Comparison of ENCODE assay signal across 32 cellular contexts in genomic region chr6:156189714-156190113, GRCh38.
"Had no signal": no experiment of that assay in that cellular context is flagged by ENCODE, and none has a peak within 500 bp of the region (broad histone marks: within the 10 kb centered on the region; RNA-seq: fewer than 3 reads in every experiment).

No MANE protein-coding gene starts in this region.

- H3K4me1 Mint-ChIP-seq: brain had no signal

- H3K9me3 ChIP-seq: ascending aorta, breast epithelium, esophagus squamous epithelium, gastroesophageal sphincter had no signal

- H3K9me3 Mint-ChIP-seq: activated B cell treated with CpG ODN at 0.5 μM for 24 hours had no signal

- ATAC-seq: activated CD4-positive, CD25-positive, alpha-beta regulatory T cell treated with anti-CD3 and anti-CD28 coated beads, Interleukin-2, amount 50 U/mL, for 24 hours; activated naive CD4-positive, alpha-beta T cell treated with anti-CD3 and anti-CD28 coated beads, Interleukin-2, amount 50 U/mL, for 72 hours; activated T-cell treated with anti-CD3 and anti-CD28 coated beads, Interleukin-2, amount 50 U/mL, for 72 hours; effector memory CD8-positive, alpha-beta T cell; gastroesophageal sphincter; T-helper 17 cell had no signal

- H3K27me3 Mint-ChIP-seq: activated B cell treated with CpG ODN at 0.5 μM for 24 hours; activated CD4-positive, alpha-beta memory T cell treated with anti-CD3 and anti-CD28 coated beads, Interleukin-2, amount 10 ng/mL, durations not matched to agents 7 days and 5 days; activated CD4-positive, alpha-beta T cell treated with anti-CD3 and anti-CD28 coated beads, Interleukin-2, amount 10 ng/mL, durations not matched to agents 7 days and 5 days; activated naive CD4-positive, alpha-beta T cell treated with anti-CD3 and anti-CD28 coated beads, Interleukin-2, amount 10 ng/mL, durations not matched to agents 7 days and 5 days; activated T-cell treated with anti-CD3 and anti-CD28 coated beads, Interleukin-2, amount 50 U/mL, for 24 hours; effector memory CD8-positive, alpha-beta T cell; T-helper 17 cell had no signal

- DNase-seq: activated B cell treated with CpG ODN at 0.5 μM for 24 hours; activated CD4-positive, alpha-beta memory T cell treated with anti-CD3 and anti-CD28 coated beads, Interleukin-2, amount 10 ng/mL, durations not matched to agents 7 days and 5 days; activated CD4-positive, alpha-beta T cell treated with anti-CD3 and anti-CD28 coated beads for 4 hours; activated CD4-positive, alpha-beta T cell treated with anti-CD3 and anti-CD28 coated beads, Interleukin-2, amount 10 ng/mL, durations not matched to agents 7 days and 5 days; activated CD4-positive, alpha-beta T cell treated with anti-CD3 and anti-CD28 coated beads, Interleukin-2, amount 50 U/mL, for 4 hours; activated CD8-positive, alpha-beta memory T cell treated with anti-CD3 and anti-CD28 coated beads, Interleukin-2, amount 50 U/mL, for 48 hours; activated gamma-delta T cell; activated naive CD4-positive, alpha-beta T cell; activated naive CD4-positive, alpha-beta T cell treated with anti-CD3 and anti-CD28 coated beads, Interleukin-2, amount 10 ng/mL, durations not matched to agents 7 days and 5 days; activated naive CD8-positive, alpha-beta T cell treated with anti-CD3 and anti-CD28 coated beads, Interleukin-2, amount 10 ng/mL, durations not matched to agents 7 days and 5 days; activated T-cell treated with anti-CD3 and anti-CD28 coated beads for 4 hours; activated T-cell treated with anti-CD3 and anti-CD28 coated beads, Interleukin-2, amount 50 U/mL, for 24 hours; activated T-cell treated with anti-CD3 and anti-CD28 coated beads, Interleukin-2, amount 50 U/mL, for 72 hours; cortex of kidney; dermis blood vessel endothelial cell; effector CD4-positive, alpha-beta T cell; effector memory CD8-positive, alpha-beta T cell; erythroblast; esophagus squamous epithelium; foreskin melanocyte; head of caudate nucleus; hippocampal formation; T-helper 17 cell; T1000; WERI-Rb-1 had no signal

- H3K4me1 ChIP-seq: ascending aorta, breast epithelium, gastroesophageal sphincter had no signal

- H3K4me3 ChIP-seq: ascending aorta, breast epithelium, esophagus squamous epithelium, gastroesophageal sphincter had no signal

- H3K36me3 Mint-ChIP-seq: brain had no signal

- H3K4me3 Mint-ChIP-seq: activated B cell treated with CpG ODN at 0.5 μM for 24 hours; activated CD4-positive, alpha-beta memory T cell treated with anti-CD3 and anti-CD28 coated beads, Interleukin-2, amount 10 ng/mL, durations not matched to agents 7 days and 5 days; activated CD4-positive, alpha-beta T cell treated with anti-CD3 and anti-CD28 coated beads, Interleukin-2, amount 10 ng/mL, durations not matched to agents 7 days and 5 days; activated naive CD4-positive, alpha-beta T cell treated with anti-CD3 and anti-CD28 coated beads, Interleukin-2, amount 10 ng/mL, durations not matched to agents 7 days and 5 days; activated naive CD8-positive, alpha-beta T cell treated with anti-CD3 and anti-CD28 coated beads, Interleukin-2, amount 10 ng/mL, durations not matched to agents 7 days and 5 days; activated T-cell treated with anti-CD3 and anti-CD28 coated beads, Interleukin-2, amount 50 U/mL, for 24 hours; activated T-cell treated with anti-CD3 and anti-CD28 coated beads, Interleukin-2, amount 50 U/mL, for 72 hours; brain; effector memory CD8-positive, alpha-beta T cell; T-helper 17 cell; T-helper 2 cell treated with Interferon-gamma antibody and Interleukin-4, amounts not matched to agents 5 μg/mL and 100 μg/mL, for 36 hours had no signal

- H3K27ac Mint-ChIP-seq: activated B cell treated with CpG ODN at 0.5 μM for 24 hours; activated CD4-positive, alpha-beta memory T cell treated with anti-CD3 and anti-CD28 coated beads, Interleukin-2, amount 10 ng/mL, durations not matched to agents 7 days and 5 days; activated naive CD4-positive, alpha-beta T cell treated with anti-CD3 and anti-CD28 coated beads, Interleukin-2, amount 10 ng/mL, durations not matched to agents 7 days and 5 days; activated naive CD4-positive, alpha-beta T cell treated with anti-CD3 and anti-CD28 coated beads, Interleukin-2, amount 50 U/mL, for 72 hours; activated naive CD8-positive, alpha-beta T cell treated with anti-CD3 and anti-CD28 coated beads, Interleukin-2, amount 10 ng/mL, durations not matched to agents 7 days and 5 days; activated T-cell treated with anti-CD3 and anti-CD28 coated beads, Interleukin-2, amount 50 U/mL, for 24 hours; activated T-cell treated with anti-CD3 and anti-CD28 coated beads, Interleukin-2, amount 50 U/mL, for 72 hours; brain; effector memory CD8-positive, alpha-beta T cell; T-helper 17 cell; T-helper 2 cell treated with Interferon-gamma antibody and Interleukin-4, amounts not matched to agents 5 μg/mL and 100 μg/mL, for 36 hours had no signal

- H3K27me3 ChIP-seq: ascending aorta, breast epithelium, esophagus squamous epithelium, gastroesophageal sphincter had no signal

- H3K27ac ChIP-seq: ascending aorta, breast epithelium, esophagus squamous epithelium, gastroesophageal sphincter, WERI-Rb-1 had no signal

- H3K36me3 ChIP-seq: ascending aorta, breast epithelium, esophagus squamous epithelium, gastroesophageal sphincter, WERI-Rb-1 had no signal
